23 cellular contexts compared by ENCODE assay signal in genomic region chr10:68784476-68784875, GRCh38. TPM values are rescaled to one million over a fixed set of nuclear protein-coding genes. Genes with fewer than 3 reads are reported as not detected.
"Had no signal": no experiment of that assay in that cellular context is flagged by ENCODE, and none has a peak within 500 bp of the region (broad histone marks: within the 10 kb centered on the region; RNA-seq: fewer than 3 reads in every experiment).

No MANE protein-coding gene starts in this region.

- H3K27ac Mint-ChIP-seq: activated naive CD4-positive, alpha-beta T cell treated with anti-CD3 and anti-CD28 coated beads, Interleukin-2, amount 50 U/mL, for 72 hours; mesothelial cell of epicardium; natural killer cell; T-cell; T-helper 2 cell treated with Interferon-gamma antibody and Interleukin-4, amounts not matched to agents 5 μg/mL and 100 μg/mL, for 36 hours had no signal

- H3K4me2 ChIP-seq: hepatocyte had no signal

- H3K9me3 Mint-ChIP-seq: activated naive CD4-positive, alpha-beta T cell treated with anti-CD3 and anti-CD28 coated beads, Interleukin-2, amount 50 U/mL, for 72 hours; immature natural killer cell; mesothelial cell of epicardium; natural killer cell; T-cell; T-helper 2 cell treated with Interferon-gamma antibody and Interleukin-4, amounts not matched to agents 5 μg/mL and 100 μg/mL, for 36 hours had no signal

- DNase-seq: activated CD4-positive, alpha-beta T cell treated with anti-CD3 and anti-CD28 coated beads for 1 hour; activated gamma-delta T cell treated with Interleukin-2 at 50 U/mL for 16 hours; activated T-cell treated with anti-CD3 and anti-CD28 coated beads, Interleukin-2, amount 50 U/mL, for 1 hour; cerebellar nuclear complex; cortex of kidney; foreskin keratinocyte; immature natural killer cell; kidney glomerular epithelial cell; left ventricle myocardium inferior; natural killer cell; right cardiac atrium; stimulated activated CD4-positive, alpha-beta T cell treated with anti-CD3 and anti-CD28 coated beads, Interleukin-12 subunit alpha, Interleukin-12 subunit beta, amount 100 ng/mL, for 4 hours; stimulated activated CD4-positive, alpha-beta T cell treated with anti-CD3 and anti-CD28 coated beads, Interleukin-4, amount 100 ng/mL, for 4 hours; stimulated activated naive CD8-positive, alpha-beta T cell treated with anti-CD3 and anti-CD28 coated beads, Interleukin-15, Interleukin-2, amounts not matched to agents 100 U/mL and 50 U/mL, for 24 hours; T-cell had no signal

- H3K27me3 Mint-ChIP-seq: T-cell had no signal

- H2AFZ ChIP-seq: hepatocyte, parathyroid adenoma had no signal

- H3K27ac ChIP-seq: ascending aorta, epithelial cell of prostate, foreskin keratinocyte, hepatocyte, left ventricle myocardium inferior, neutrophil, parathyroid adenoma had no signal

- H3K4me1 Mint-ChIP-seq: immature natural killer cell, mesothelial cell of epicardium had no signal

- H3K79me2 ChIP-seq: hepatocyte, parathyroid adenoma had no signal

- H3K9me3 ChIP-seq: ascending aorta, left ventricle myocardium inferior, neutrophil had no signal

- ATAC-seq: activated naive CD4-positive, alpha-beta T cell treated with anti-CD3 and anti-CD28 coated beads, Interleukin-2, amount 50 U/mL, for 72 hours; foreskin keratinocyte; natural killer cell; right cardiac atrium; stimulated activated naive CD8-positive, alpha-beta T cell treated with anti-CD3 and anti-CD28 coated beads, Interleukin-15, Interleukin-2, amounts not matched to agents 100 U/mL and 50 U/mL, for 24 hours; T-cell had no signal

- H3K4me3 ChIP-seq: ascending aorta, hepatocyte, left ventricle myocardium inferior had no signal

- H3K27me3 ChIP-seq: ascending aorta, foreskin keratinocyte, hepatocyte, neutrophil had no signal

- H3K4me1 ChIP-seq: ascending aorta, foreskin keratinocyte, left ventricle myocardium inferior, parathyroid adenoma had no signal

- H3K4me3 Mint-ChIP-seq: immature natural killer cell; mesothelial cell of epicardium; natural killer cell; T-cell; T-helper 2 cell treated with Interferon-gamma antibody and Interleukin-4, amounts not matched to agents 5 μg/mL and 100 μg/mL, for 36 hours had no signal

RNA-seq across cellular contexts. Expression of gene STOX1, which starts 42.9 kb away (rescaled TPM):
- polyA plus RNA-seq: immature natural killer cell had no signal
